Comparison of ENCODE assay signal across 19 cellular contexts in the genomic region with DNA sequence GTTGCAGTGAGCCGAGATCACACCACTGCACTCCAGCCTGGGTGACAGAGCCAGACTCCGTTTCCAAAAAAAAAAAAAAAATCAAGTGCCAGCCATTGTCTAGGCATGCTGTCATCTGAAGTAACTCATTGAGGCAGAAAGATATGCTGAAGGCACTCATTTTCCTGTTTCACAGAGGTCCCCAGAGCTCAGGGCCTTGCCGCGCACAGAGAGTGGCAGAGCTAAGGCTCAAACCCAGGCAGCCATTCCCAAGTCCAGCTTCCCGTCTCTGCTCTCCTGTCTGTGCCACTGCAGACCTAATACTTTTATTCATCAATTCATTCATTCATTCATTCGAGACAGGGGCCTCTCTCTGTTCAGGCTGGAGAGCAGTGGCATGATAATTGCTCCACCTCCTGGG. TPM values are rescaled to one million over a fixed set of nuclear protein-coding genes. Genes with fewer than 3 reads are reported as not detected.
DNase-seq lines count a peak whose midpoint lies in the region; ATAC-seq and TF ChIP-seq lines count a peak whose summit lies in the region.
"Had no signal": no experiment of that assay in that cellular context is flagged by ENCODE, and none has a peak within 500 bp of the region (broad histone marks: within the 10 kb centered on the region; RNA-seq: fewer than 3 reads in every experiment).

No MANE protein-coding gene starts in this region.

- TF ChIP-seq POLR2A in HCT116 (IDR thresholded peaks at IDR 0.05; ENCODE audit: borderline replicate concordance, extremely low read depth, insufficient read depth, insufficient read length) = no peak
- no peak for TF ChIP-seq POLR2A in ovary (IDR thresholded peaks at IDR 0.05)

- H3K79me2 ChIP-seq in DOHH2 (ENCODE audit: control insufficient read depth, low read length) (no peaks in the 10 kb centered on the region), HCT116 (ENCODE audit: insufficient read depth, low read length) (no peaks in the 10 kb centered on the region), osteoblast (ENCODE audit: insufficient read depth, low read length) (no peaks in the 10 kb centered on the region)

- H3K27me3 ChIP-seq in DOHH2 (ENCODE audit: control insufficient read depth, low read length) (peaks cover 9% of the 10 kb centered on the region; the same call in 1 of the 2 replicates), HCT116 (ENCODE audit: insufficient read depth, low read length) (no peaks in the 10 kb centered on the region), osteoblast (ENCODE audit: insufficient read depth, low read length) (peaks cover 3% of the 10 kb centered on the region), ovary (no peaks in the 10 kb centered on the region)

- H3K4me3 ChIP-seq in DOHH2 (ENCODE audit: low read length) = no peak overlapping the region
- no peak overlapping the region for H3K4me3 ChIP-seq in HCT116 (replicated peaks in 1 of 2; ENCODE audit: low read depth in 1 of 2, low read length in 2 of 2)
- H3K4me3 ChIP-seq in choroid plexus epithelial cell (ENCODE audit: low read depth, low read length) = no peak overlapping the region
- no peak overlapping the region for H3K4me3 ChIP-seq in osteoblast (ENCODE audit: insufficient read depth, low read length)
- H3K4me3 ChIP-seq in ovary = no peak overlapping the region
- H3K4me3 ChIP-seq: HAP-1 had no signal

- TF ChIP-seq EP300 in ovary (IDR thresholded peaks at IDR 0.05) = no peak

- DNase-seq in HCT116 (ENCODE audit: low read depth, low spot score) (no peak), choroid plexus epithelial cell (ENCODE audit: low read depth) (no peak), osteoblast (ENCODE audit: insufficient read length, low spot score, missing footprints) (peak; percentile 76), ovary (no peak)
- no peak for DNase-seq in stimulated activated naive CD4-positive, alpha-beta T cell treated with Interleukin-2 at 50 U/mL for 16 hours (lab: John Stamatoyannopoulos, UW)
- DNase-seq: CD8-positive, alpha-beta T cell; IMR-90; MV-4-11; NCI-H2029; NCI-H510A treated with DMSO at 0.1 percent for 48 hours; NCI-H82; T-cell had no signal

- peak; percentile 26 for TF ChIP-seq CTCF in DOHH2 (IDR thresholded peaks at IDR 0.05; ENCODE audit: low read depth, low read length, poor library complexity, severe bottlenecking)
- TF ChIP-seq CTCF in HCT116 (IDR thresholded peaks at IDR 0.05 in 2 of 3, conservative IDR thresholded peaks at IDR 0.05 in 1 of 3; ENCODE audit: borderline replicate concordance in 1 of 3, insufficient read depth in 1 of 3, low read depth in 2 of 3, low read length in 2 of 3) = 0 out of 6 replicates have a peak, but pooled peaks of 1 of the 3 experiments have one; percentile 30
- peak; percentile 11 for TF ChIP-seq CTCF in choroid plexus epithelial cell (conservative IDR thresholded peaks at IDR 0.05; ENCODE audit: low read depth, low read length)
- TF ChIP-seq CTCF in osteoblast (IDR thresholded peaks at IDR 0.05; ENCODE audit: extremely low read depth, low read depth, low read length) = no peak
- no peak for TF ChIP-seq CTCF in ovary (IDR thresholded peaks at IDR 0.05)

- intact Hi-C loops in HCT116 (cut with micrococcal nuclease) (no loop called here), ovary (cut with DNase I) (loop anchor here in 1 of 4 donors (10.0 kb wide), 1 partner anchor 102 kb away; no protein-coding TSS in a partner anchor)

- H2AFZ ChIP-seq in HCT116 (ENCODE audit: low read depth, low read length, poor library complexity, severe bottlenecking) (no peak overlapping the region), osteoblast (ENCODE audit: low read length) (no peak overlapping the region)

- CTCF ChIA-PET in HCT116 (lab: Charles Lee) = no interaction called here

- H3K27ac ChIP-seq in DOHH2 (ENCODE audit: low read depth, low read length) (no peak overlapping the region), HCT116 (ENCODE audit: low read depth, low read length) (no peak overlapping the region), osteoblast (ENCODE audit: low read depth, low read length) (no peak overlapping the region), ovary (no peak overlapping the region)

- ATAC-seq in HCT116 (no peak), GM21723 (IDR thresholded peaks at IDR 0.05; ENCODE audit: unreplicated experiment) (no peak)
- ATAC-seq: CD8-positive, alpha-beta T cell; Right ventricle myocardium inferior; T-cell had no signal

- H3F3A ChIP-seq in DOHH2 (ENCODE audit: control insufficient read depth, insufficient read depth) = no peaks in the 10 kb centered on the region

- H3K9me2 ChIP-seq in DOHH2 (replicated peaks; ENCODE audit: control insufficient read depth, low read length) (no peaks in the 10 kb centered on the region), HCT116 (ENCODE audit: insufficient read depth) (no peaks in the 10 kb centered on the region)

- H4K20me1 ChIP-seq in DOHH2 (ENCODE audit: control insufficient read depth, insufficient read depth, low read depth, low read length) (no peaks in the 10 kb centered on the region), HCT116 (ENCODE audit: insufficient read depth) (no peaks in the 10 kb centered on the region), osteoblast (ENCODE audit: insufficient read depth, low read length) (no peaks in the 10 kb centered on the region)

- RAD21 ChIA-PET in HCT116 (lab: Charles Lee; ENCODE audit: low non-redundant PET in 1 of 2, low total read pairs in 2 of 2, uncharacterized antibody in 2 of 2, unreplicated experiment in 2 of 2) = no interaction called here

- H3K9me3 ChIP-seq in DOHH2 (ENCODE audit: control insufficient read depth, insufficient read depth, low read length) (no peaks in the 10 kb centered on the region), HCT116 (ENCODE audit: control insufficient read depth in 1 of 2, insufficient read depth in 1 of 2, low read depth in 1 of 2, low read length in 2 of 2) (no peaks in the 10 kb centered on the region), osteoblast (ENCODE audit: low read depth, low read length) (no peaks in the 10 kb centered on the region), ovary (no peaks in the 10 kb centered on the region)
- H3K9me3 ChIP-seq: HAP-1 had no signal

- no peak overlapping the region for H3K9ac ChIP-seq in HCT116 (ENCODE audit: low read length)

- 90 to 95% (median 94%) methylated on average over 6 of the region's 6 CpGs for WGBS in ovary, 3 donors

- POLR2A ChIA-PET in HCT116 (lab: Charles Lee) = no interaction called here

- no TSS peak for BruUV-seq in HCT116 (replicated peaks; lab: Mats Ljungman, UMichigan)

- no peak overlapping the region for H3K4me2 ChIP-seq in DOHH2 (ENCODE audit: low read length)
- H3K4me2 ChIP-seq in HCT116 (ENCODE audit: low read length) = no peak overlapping the region
- H3K4me2 ChIP-seq in osteoblast (ENCODE audit: insufficient read depth, low read length) = no peak overlapping the region

- H3K4me1 ChIP-seq in DOHH2 (ENCODE audit: control insufficient read depth, low read length) (peaks cover 7% of the 10 kb centered on the region; the same call in 1 of the 2 replicates), HCT116 (ENCODE audit: control insufficient read depth in 1 of 2, insufficient read depth in 2 of 2, low read length in 2 of 2) (peaks cover 5 to 19% of the 10 kb centered on the region in 2 experiments; a peak in 2 of 4 replicates), osteoblast (ENCODE audit: insufficient read depth, low read length) (peaks cover under 1% of the 10 kb centered on the region), ovary (ENCODE audit: insufficient read depth) (peaks cover 2% of the 10 kb centered on the region)
- H3K4me1 ChIP-seq: HAP-1 had no signal

- 0 out of 2 replicates have a peak, but pooled peaks have one; percentile 31 for TF ChIP-seq RAD21 in HCT116 (IDR thresholded peaks at IDR 0.05; ENCODE audit: low read depth)

- H3K36me3 ChIP-seq in DOHH2 (ENCODE audit: control insufficient read depth, low read length) = no peaks in the 10 kb centered on the region
- no peaks in the 10 kb centered on the region for H3K36me3 ChIP-seq in HCT116 (ENCODE audit: control insufficient read depth in 1 of 2, insufficient read depth in 2 of 2, low read length in 2 of 2)
- no peaks in the 10 kb centered on the region for H3K36me3 ChIP-seq in osteoblast (ENCODE audit: insufficient read depth, low read length)
- no peaks in the 10 kb centered on the region for H3K36me3 ChIP-seq in ovary
- H3K36me3 ChIP-seq: HAP-1 had no signal

TF ChIP-seq in HCT116, 20 proteins besides CTCF, POLR2A, EP300 and RAD21:
- no peak for TF ChIP-seq POLR2AphosphoS5 (IDR thresholded peaks at IDR 0.05; ENCODE audit: low read depth, low read length)
- TF ChIP-seq EGR1 (IDR thresholded peaks at IDR 0.05; ENCODE audit: low read depth) = no peak
- TF ChIP-seq ZNF274 (IDR thresholded peaks at IDR 0.05; ENCODE audit: low read depth, low read length) = no peak
- TF ChIP-seq ZFX (IDR thresholded peaks at IDR 0.05) = no peak
- no peak for TF ChIP-seq CBX3 (IDR thresholded peaks at IDR 0.05; ENCODE audit: low read depth)
- TF ChIP-seq TCF7L2 (IDR thresholded peaks at IDR 0.05; ENCODE audit: borderline replicate concordance, extremely low read depth, insufficient read depth, insufficient read length) = no peak
- no peak for TF ChIP-seq SRF (IDR thresholded peaks at IDR 0.05; ENCODE audit: low read depth)
- TF ChIP-seq, protein P1, sequence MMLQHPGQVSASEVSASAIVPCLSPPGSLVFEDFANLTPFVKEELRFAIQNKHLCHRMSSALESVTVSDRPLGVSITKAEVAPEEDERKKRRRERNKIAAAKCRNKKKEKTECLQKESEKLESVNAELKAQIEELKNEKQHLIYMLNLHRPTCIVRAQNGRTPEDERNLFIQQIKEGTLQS (IDR thresholded peaks at IDR 0.05) = no peak
- TF ChIP-seq SP1 (IDR thresholded peaks at IDR 0.05; ENCODE audit: low read depth) = no peak
- TF ChIP-seq EZH2 (IDR thresholded peaks at IDR 0.05) = no peak

RNA-seq across cellular contexts. Expression of gene GRIFIN, which starts 3.5 kb away (rescaled TPM):
- total RNA-seq in HCT116 (2021; ENCODE audit: unreplicated experiment) = not detected
- not detected in 2 replicates for polyA plus RNA-seq in HCT116 (2012)
- not detected in 2 replicates for total RNA-seq in osteoblast
- total RNA-seq in ovary = not detected
- polyA plus RNA-seq in ovary = not detected
- total RNA-seq: CD8-positive, alpha-beta T cell; Daoy; HT1080; IMR-90; Right ventricle myocardium inferior; T-cell had no signal
- polyA plus RNA-seq: BJ, IMR-90 had no signal

RNA-seq across cellular contexts. Expression of gene LFNG, which starts 46.8 kb away (rescaled TPM):
- 14.3 TPM for total RNA-seq in HCT116 (2021; ENCODE audit: unreplicated experiment)
- 3.9 and 4.3 TPM in 2 replicates for polyA plus RNA-seq in HCT116 (2012)
- total RNA-seq in osteoblast = 16.2 and 21.0 TPM in 2 replicates
- total RNA-seq in ovary = 1 to 10 TPM in 6 of 7 donors, under 1 TPM in 1; 0.86 to 8.2 (median 3.3) TPM
- polyA plus RNA-seq in ovary = 1 to 10 TPM; 2.3 to 4.1 TPM

Comparison
In these comparisons a context has a peak if more than half of its experiments do, and no peak if none do; other contexts are left out.
1. CTCF ChIP-seq: peak in DOHH2 (single experiment) and choroid plexus epithelial cell (single experiment); none in osteoblast (single experiment) and ovary (0 of 3).